8 cellular contexts compared by ENCODE assay signal in genomic region chr19:4343056-4343844, GRCh38. TPM values are rescaled to one million over a fixed set of nuclear protein-coding genes. Genes with fewer than 3 reads are reported as not detected.
DNase-seq lines count a peak whose midpoint lies in the region; ATAC-seq and TF ChIP-seq lines count a peak whose summit lies in the region.

Gene MPND, plus strand, starts transcription at chr19:4343562. Its CDS starts 32 bp downstream, at chr19:4343594.

- H3K4me3 ChIP-seq in A673 (ENCODE audit: low read depth, low read length, poor library complexity, severe bottlenecking) (peak within 1 kb of the TSS; percentile 68), kidney epithelial cell (ENCODE audit: low read depth, low read length) (peak within 1 kb of the TSS; percentile 65)

- POLR2A ChIA-PET in A673 (lab: Charles Lee; ENCODE audit: low non-redundant PET): interaction anchor here (0.6 to 0.7 kb wide), 2 partner anchors 96 to 356 kb away, joined by 3 to 14 read pairs; no protein-coding TSS in a partner anchor

- H3K27ac ChIP-seq in A673 (ENCODE audit: low read depth, low read length, poor library complexity, severe bottlenecking): peak within 1 kb of the TSS; percentile 91

- no peaks in the 10 kb centered on the region for H3K27me3 Mint-ChIP-seq in central memory CD8-positive, alpha-beta T cell

- H3K9me3 Mint-ChIP-seq in central memory CD8-positive, alpha-beta T cell: no peaks in the 10 kb centered on the region

- no peaks in the 10 kb centered on the region for H3K27me3 ChIP-seq in A673 (replicated peaks; ENCODE audit: insufficient read depth, low read depth, low read length, poor library complexity)
- no peaks in the 10 kb centered on the region for H3K27me3 ChIP-seq in kidney epithelial cell (ENCODE audit: control insufficient read depth, insufficient read depth, low read length)

- no TSS peak for BruUV-seq in A673 (replicated peaks; lab: Mats Ljungman, UMichigan)

- intact Hi-C loops in A673 (cut with micrococcal nuclease; ENCODE audit: unreplicated experiment): loop anchor here (2.0 kb wide), 1 partner anchor 96 kb away; the partner anchor contains the start of gene YJU2

- DNase-seq in A673 (ENCODE audit: low spot score) (peak; percentile 93), NCI-H2227 (lab: John Stamatoyannopoulos, UW; ENCODE audit: unreplicated experiment) (peak; percentile 89), kidney epithelial cell (ENCODE audit: low read depth) (no peak)
- DNase-seq in central memory CD8-positive, alpha-beta T cell (ENCODE audit: low spot score in 2 of 2): peak; percentile 82
- DNase-seq in stimulated activated CD4-positive, alpha-beta T cell treated with anti-CD3 and anti-CD28 coated beads, Interleukin-15, amount 100 ng/mL, for 48 hours (ENCODE audit: low read depth in 2 of 2): peak; percentile 76 to 93

- peaks cover 34% of the 10 kb centered on the region for H3K4me1 Mint-ChIP-seq in central memory CD8-positive, alpha-beta T cell

- peak within 1 kb of the TSS; percentile 87 for H3K4me3 Mint-ChIP-seq in central memory CD8-positive, alpha-beta T cell

- peak within 1 kb of the TSS; percentile 82 for H3K27ac Mint-ChIP-seq in central memory CD8-positive, alpha-beta T cell (ENCODE audit: low read depth)

- TF ChIP-seq CTCF in A673 (conservative IDR thresholded peaks at IDR 0.05; ENCODE audit: low read depth, low read length): peak; percentile 39
- peak; percentile 40 for TF ChIP-seq CTCF in kidney epithelial cell (IDR thresholded peaks at IDR 0.05; ENCODE audit: insufficient read depth, low read length, poor library complexity, severe bottlenecking)

- H3K4me1 ChIP-seq in A673 (ENCODE audit: insufficient read depth, low read length, poor library complexity, severe bottlenecking): peaks cover 5% of the 10 kb centered on the region

- H3K36me3 Mint-ChIP-seq in central memory CD8-positive, alpha-beta T cell (ENCODE audit: insufficient read depth): peaks cover 18% of the 10 kb centered on the region

- CTCF ChIA-PET in A673 (lab: Charles Lee): interaction anchor here (0.5 to 2.1 kb wide), 8 partner anchors 9 to 355 kb away, joined by 3 to 17 read pairs (median 6); no protein-coding TSS in a partner anchor

- H3K36me3 ChIP-seq in A673 (ENCODE audit: insufficient read depth, low read length, poor library complexity, severe bottlenecking) (no peaks in the 10 kb centered on the region), kidney epithelial cell (ENCODE audit: control insufficient read depth, insufficient read depth, low read length) (no peaks in the 10 kb centered on the region)

- peak; percentile 36 for ATAC-seq in GM18520 (IDR thresholded peaks at IDR 0.05; ENCODE audit: unreplicated experiment)
- ATAC-seq in HG03095 (IDR thresholded peaks at IDR 0.05; ENCODE audit: unreplicated experiment): peak; percentile 48
- peak; percentile 67 to 74 for ATAC-seq in activated CD4-positive, CD25-positive, alpha-beta regulatory T cell treated with anti-CD3 and anti-CD28 coated beads, Interleukin-2, amount 50 U/mL, for 24 hours
- ATAC-seq in central memory CD8-positive, alpha-beta T cell (replicated peaks; ENCODE audit: extremely low read depth, poor library complexity, severe bottlenecking): peak; percentile 77

- no peaks in the 10 kb centered on the region for H3K9me3 ChIP-seq in A673 (ENCODE audit: low read depth, low read length, poor library complexity, severe bottlenecking)

RNA-seq across cellular contexts. Expression of gene MPND, which starts in this region (rescaled TPM):
- total RNA-seq in A673 (2021) (22.6 and 26.3 TPM in 2 replicates), kidney epithelial cell (6.4 and 6.6 TPM in 2 replicates)
